ENCODE assay signal across 8 cellular contexts in the genomic region with DNA sequence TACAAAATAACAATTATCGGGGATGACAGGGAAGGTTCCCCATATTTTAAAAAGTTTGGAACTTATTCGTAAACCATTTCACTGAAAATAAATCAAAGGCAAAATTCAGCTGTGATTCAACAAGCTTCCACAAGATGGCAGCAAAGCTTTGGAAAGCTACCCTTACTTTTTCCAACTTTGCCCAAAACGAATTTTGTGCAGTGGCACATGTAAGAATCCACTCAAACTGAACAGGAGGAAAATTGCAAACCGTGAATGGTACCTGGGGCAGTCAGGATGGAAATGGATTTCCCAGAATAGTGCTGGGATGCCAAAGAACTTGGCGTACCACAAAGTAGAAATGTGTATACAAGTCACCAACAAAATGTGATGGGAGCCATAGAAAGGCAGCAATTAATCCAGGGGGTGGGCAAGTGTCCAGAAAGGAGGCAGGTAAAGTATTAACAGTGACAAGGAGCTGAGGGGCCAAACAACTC. TPM values are rescaled to one million over a fixed set of nuclear protein-coding genes. Genes with fewer than 3 reads are reported as not detected.
DNase-seq lines count a peak whose midpoint lies in the region; ATAC-seq and TF ChIP-seq lines count a peak whose summit lies in the region.

No MANE protein-coding gene starts in this region.

- H3K36me3 Mint-ChIP-seq in CD4-positive, CD25-positive, alpha-beta regulatory T cell, result peaks cover 19% of the 10 kb centered on the region

- no peak for TF ChIP-seq POLR2A in breast epithelium (IDR thresholded peaks at IDR 0.05)

- H3K4me3 Mint-ChIP-seq in CD4-positive, CD25-positive, alpha-beta regulatory T cell, result no peak overlapping the region

- no peaks in the 10 kb centered on the region for H3K27me3 Mint-ChIP-seq in CD4-positive, CD25-positive, alpha-beta regulatory T cell

- peaks cover 31% of the 10 kb centered on the region for H3K36me3 ChIP-seq in CD4-positive, CD25-positive, alpha-beta regulatory T cell (ENCODE audit: control insufficient read depth, insufficient read depth, low read length)
- peaks cover 51% of the 10 kb centered on the region for H3K36me3 ChIP-seq in OCI-LY3 (replicated peaks; ENCODE audit: low read depth, low read length)
- peaks cover 8% of the 10 kb centered on the region for H3K36me3 ChIP-seq in breast epithelium
- H3K36me3 ChIP-seq in left lung, result peaks cover 0 to 59% of the 10 kb centered on the region in 2 donors
- H3K36me3 ChIP-seq in tibial artery, result peaks cover 16 to 42% (median 21%) of the 10 kb centered on the region in 3 donors

- DNase-seq in CD4-positive, CD25-positive, alpha-beta regulatory T cell, result peak; percentile 31 to 43 (median 40)
- DNase-seq in breast epithelium (ENCODE audit: low spot score in 2 of 2), result no peak
- DNase-seq in left lung, result no peak
- no peak for DNase-seq in tibial artery

- peak overlapping the region; percentile 73 for H3K4me2 ChIP-seq in OCI-LY3 (ENCODE audit: low read length)

- no peak overlapping the region for H3K27ac ChIP-seq in CD4-positive, CD25-positive, alpha-beta regulatory T cell (ENCODE audit: insufficient read depth, low read length, poor library complexity, severe bottlenecking)
- H3K27ac ChIP-seq in OCI-LY3 (ENCODE audit: low read length), result peak overlapping the region; percentile 76
- H3K27ac ChIP-seq in breast epithelium, result no peak overlapping the region
- H3K27ac ChIP-seq in left lung, result no peak overlapping the region
- H3K27ac ChIP-seq in tibial artery, result no peak overlapping the region

- H3K4me1 Mint-ChIP-seq in CD4-positive, CD25-positive, alpha-beta regulatory T cell, result peaks cover 10 to 29% (median 17%) of the 10 kb centered on the region in 4 donors

- peak overlapping the region in 2 of 3 donors; percentile 20 to 41 for H3K27ac Mint-ChIP-seq in CD4-positive, CD25-positive, alpha-beta regulatory T cell

- no peak overlapping the region for H3K9ac ChIP-seq in OCI-LY3 (ENCODE audit: low read length)

- ATAC-seq in CD4-positive, CD25-positive, alpha-beta regulatory T cell (ENCODE audit: low read depth in 2 of 2), result no peak
- ATAC-seq in left lung (peak; percentile 77), GM19467 (IDR thresholded peaks at IDR 0.05; ENCODE audit: unreplicated experiment) (no peak), HG03378 (IDR thresholded peaks at IDR 0.05; ENCODE audit: unreplicated experiment) (no peak)

- intact Hi-C loops in breast epithelium (cut with DNase I; ENCODE audit: low total_unique reads) (no loop called here), left lung (cut with DNase I) (no loop called here), tibial artery (cut with DNase I; ENCODE audit: low total_unique reads) (loop anchor here (2.0 kb wide), 1 partner anchor 194 kb away; no protein-coding TSS in a partner anchor)

- H2AFZ ChIP-seq in OCI-LY3 (ENCODE audit: low read depth, low read length), result no peak overlapping the region

- no peaks in the 10 kb centered on the region for H3K9me3 ChIP-seq in CD4-positive, CD25-positive, alpha-beta regulatory T cell (ENCODE audit: control insufficient read depth in 2 of 2, low read length in 2 of 2)
- no peaks in the 10 kb centered on the region for H3K9me3 ChIP-seq in OCI-LY3 (ENCODE audit: insufficient read depth, low read length)
- no peaks in the 10 kb centered on the region for H3K9me3 ChIP-seq in breast epithelium
- H3K9me3 ChIP-seq in left lung, result no peaks in the 10 kb centered on the region
- no peaks in the 10 kb centered on the region for H3K9me3 ChIP-seq in tibial artery

- H4K20me1 ChIP-seq in OCI-LY3 (ENCODE audit: insufficient read depth, low read length), result peaks cover 60% of the 10 kb centered on the region

- no peak overlapping the region for H3K4me3 ChIP-seq in CD4-positive, CD25-positive, alpha-beta regulatory T cell (ENCODE audit: low read depth, low read length)
- H3K4me3 ChIP-seq in OCI-LY3 (ENCODE audit: low read length), result peak overlapping the region; percentile 34
- no peak overlapping the region for H3K4me3 ChIP-seq in breast epithelium
- H3K4me3 ChIP-seq in left lung, result no peak overlapping the region
- H3K4me3 ChIP-seq in tibial artery, result no peak overlapping the region

- no peaks in the 10 kb centered on the region for H3K27me3 ChIP-seq in CD4-positive, CD25-positive, alpha-beta regulatory T cell (ENCODE audit: control insufficient read depth, insufficient read depth, low read length)
- H3K27me3 ChIP-seq in OCI-LY3 (ENCODE audit: low read depth, low read length), result no peaks in the 10 kb centered on the region
- no peaks in the 10 kb centered on the region for H3K27me3 ChIP-seq in breast epithelium
- no peaks in the 10 kb centered on the region for H3K27me3 ChIP-seq in left lung
- no peaks in the 10 kb centered on the region for H3K27me3 ChIP-seq in tibial artery

- peaks cover 24% of the 10 kb centered on the region for H3K79me2 ChIP-seq in OCI-LY3 (ENCODE audit: low read length)

- H3K4me1 ChIP-seq in CD4-positive, CD25-positive, alpha-beta regulatory T cell (ENCODE audit: control insufficient read depth, insufficient read depth, low read length, poor library complexity, severe bottlenecking), result no peaks in the 10 kb centered on the region
- H3K4me1 ChIP-seq in OCI-LY3 (ENCODE audit: low read length) (peaks cover 29% of the 10 kb centered on the region), breast epithelium (no peaks in the 10 kb centered on the region), left lung (peaks cover 0 to 3% of the 10 kb centered on the region in 2 donors), tibial artery (no peaks in the 10 kb centered on the region)

- H3K9me3 Mint-ChIP-seq in CD4-positive, CD25-positive, alpha-beta regulatory T cell, result peaks cover 0 to 2% (median 0%) of the 10 kb centered on the region in 7 donors

- TF ChIP-seq CTCF in GM12874 (IDR thresholded peaks at IDR 0.05; ENCODE audit: insufficient read depth, low read depth, low read length) (peak; percentile 61), OCI-LY3 (IDR thresholded peaks at IDR 0.05; ENCODE audit: low read depth, low read length) (peak; percentile 87), breast epithelium (IDR thresholded peaks at IDR 0.05) (peak; percentile 69 to 89 (median 80)), left lung (IDR thresholded peaks at IDR 0.05) (peak; percentile 64 to 66), tibial artery (IDR thresholded peaks at IDR 0.05) (peak; percentile 83 to 84)

RNA-seq across cellular contexts. Expression of a gene that starts 10.7 kb away (rescaled TPM):
- total RNA-seq in CD4-positive, CD25-positive, alpha-beta regulatory T cell, result 1,403 TPM
- 1,000 to 10,000 TPM; 4,367 to 6,850 (median 5,510) TPM for polyA plus RNA-seq in CD4-positive, CD25-positive, alpha-beta regulatory T cell
- total RNA-seq in breast epithelium (1,000 to 10,000 TPM; 1,654 to 2,512 (median 1,741) TPM), left lung (1,000 to 10,000 TPM in 1 of 2 donors, 100 to 1,000 TPM in 1; 865 to 1,175 TPM)

Comparison
In these comparisons a context has a peak if more than half of its experiments do, and no peak if none do; other contexts are left out.
1. DNase-seq: peak in CD4-positive, CD25-positive, alpha-beta regulatory T cell (3 of 3); none in breast epithelium (0 of 2), left lung (0 of 2) and tibial artery (0 of 2).
2. Peak in every context shown above with its lines, with median percentiles within 50 percentile points of each other: CTCF ChIP-seq.